Comparison of ENCODE assay signal across 10 cellular contexts in the genomic region with DNA sequence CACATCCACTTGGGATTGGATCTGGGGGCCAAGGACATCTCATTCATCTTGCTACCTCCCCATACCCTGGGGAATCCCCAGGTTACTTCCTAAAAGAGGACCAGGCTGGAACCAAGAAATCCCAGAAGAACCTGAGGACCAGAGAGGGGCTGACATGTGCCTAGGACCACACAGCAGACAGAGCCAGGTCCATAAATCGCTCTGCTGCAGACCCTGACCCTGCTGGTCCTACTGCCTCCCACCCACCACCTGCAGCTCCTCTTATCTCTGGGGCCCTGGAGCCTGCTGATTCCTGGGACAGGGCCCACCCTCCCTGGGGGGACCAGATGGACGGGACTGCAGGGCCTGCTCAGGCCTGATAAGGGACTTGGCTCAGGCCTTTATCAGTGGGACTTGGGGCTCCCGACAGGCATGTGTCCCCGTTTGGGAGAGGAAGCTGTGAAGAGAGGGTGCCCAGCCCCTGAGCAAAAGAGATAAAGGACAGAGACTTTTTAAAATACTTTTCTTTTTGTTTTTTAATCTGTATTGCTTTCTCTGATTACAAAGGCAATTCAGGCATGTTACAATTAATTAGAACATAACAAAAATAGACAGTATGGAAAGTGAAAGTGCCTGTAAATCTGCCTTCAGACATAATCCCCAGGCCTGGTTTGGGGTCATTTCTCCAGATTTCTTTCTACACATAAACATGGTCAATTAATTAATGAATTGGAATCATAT.
DNase-seq lines count a peak whose midpoint lies in the region; ATAC-seq and TF ChIP-seq lines count a peak whose summit lies in the region.
"Had no signal": no experiment of that assay in that cellular context is flagged by ENCODE, and none has a peak within 500 bp of the region (broad histone marks: within the 10 kb centered on the region; RNA-seq: fewer than 3 reads in every experiment).

No MANE protein-coding gene starts in this region.

- H3K36me3 Mint-ChIP-seq in glutamatergic neuron (ENCODE audit: unreplicated experiment) = no peaks in the 10 kb centered on the region

- peak; percentile 11; the same call in 1 of the 2 replicates for TF ChIP-seq RAD21 in SK-N-SH (IDR thresholded peaks at IDR 0.05; ENCODE audit: low read length)

- H3K9ac ChIP-seq in BLaER1 treated with 17β-estradiol and CSF1 and Interleukin-3, amounts not matched to agents 10 nM and 100 nM = peak overlapping the region in 6 of 11 experiments; percentile 6 to 58 (median 26); a peak in 10 of 22 replicates
- no peak overlapping the region for H3K9ac ChIP-seq in SK-N-SH

- peaks cover 1% of the 10 kb centered on the region for H3K9me3 Mint-ChIP-seq in glutamatergic neuron (ENCODE audit: unreplicated experiment)

- H3K4me3 Mint-ChIP-seq in glutamatergic neuron (ENCODE audit: unreplicated experiment) = no peak overlapping the region

- no peaks in the 10 kb centered on the region for H3K9me2 ChIP-seq in SK-N-SH

- no peaks in the 10 kb centered on the region for H3K9me3 ChIP-seq in BLaER1 treated with 17β-estradiol and CSF1 and Interleukin-3, amounts not matched to agents 10 nM and 100 nM (replicated peaks in 1 of 11)
- H3K9me3 ChIP-seq in SK-N-SH (no peaks in the 10 kb centered on the region), osteoblast (ENCODE audit: low read depth, low read length) (no peaks in the 10 kb centered on the region), esophagus squamous epithelium (no peaks in the 10 kb centered on the region)

- POLR2A ChIA-PET in SK-N-SH (lab: Yijun Ruan, JAX) = interaction anchor here (0.7 to 1.1 kb wide), 2 partner anchors 118 to 206 kb away, joined by 3 to 5 read pairs; no protein-coding TSS in a partner anchor

- H3K4me2 ChIP-seq in BLaER1 treated with 17β-estradiol and CSF1 and Interleukin-3, amounts not matched to agents 10 nM and 100 nM = peak overlapping the region; percentile 59 to 83 (median 72)
- H3K4me2 ChIP-seq in SK-N-SH = peak overlapping the region; percentile 35; the same call in 1 of the 2 replicates
- peak overlapping the region; percentile 68 for H3K4me2 ChIP-seq in osteoblast (ENCODE audit: insufficient read depth, low read length)

- H3K27me3 ChIP-seq in BLaER1 treated with 17β-estradiol and CSF1 and Interleukin-3, amounts not matched to agents 10 nM and 100 nM = peaks cover 0 to 6% (median 4%) of the 10 kb centered on the region in 11 experiments; a peak in 16 of 22 replicates
- H3K27me3 ChIP-seq in SK-N-SH (ENCODE audit: insufficient read depth) = no peaks in the 10 kb centered on the region
- no peaks in the 10 kb centered on the region for H3K27me3 ChIP-seq in osteoblast (ENCODE audit: insufficient read depth, low read length)
- H3K27me3 ChIP-seq in esophagus squamous epithelium = no peaks in the 10 kb centered on the region

- 36% methylated on average over 3 of the region's 4 CpGs for WGBS in SK-N-SH (ENCODE audit: low lambda C conversion rate)
- WGBS in esophagus squamous epithelium, 2 donors = 36 to 56% methylated on average over 3 of the region's 4 CpGs

- DNase-seq in SK-N-SH = peak; percentile 80
- DNase-seq in glutamatergic neuron = peak; percentile 22
- DNase-seq in osteoblast (ENCODE audit: insufficient read length, low spot score, missing footprints) = no peak
- DNase-seq in esophagus squamous epithelium (lab: John Stamatoyannopoulos, UW) = no peak
- DNase-seq in nucleus accumbens (lab: John Stamatoyannopoulos, UW) = no peak
- no peak for DNase-seq in HK-2 (ENCODE audit: unreplicated experiment)
- DNase-seq: NCI-H187 treated with DMSO at 0.1 percent for 48 hours; stimulated activated CD4-positive, alpha-beta T cell treated with anti-CD3 and anti-CD28 coated beads, Interleukin-2, amount 100 ng/mL, for 48 hours had no signal

- no peaks in the 10 kb centered on the region for H4K20me1 ChIP-seq in BLaER1 treated with 17β-estradiol and CSF1 and Interleukin-3, amounts not matched to agents 10 nM and 100 nM
- H4K20me1 ChIP-seq in SK-N-SH (ENCODE audit: insufficient read depth) (no peaks in the 10 kb centered on the region), osteoblast (ENCODE audit: insufficient read depth, low read length) (no peaks in the 10 kb centered on the region)

- TF ChIP-seq CTCF in SK-N-SH (IDR thresholded peaks at IDR 0.05) (no peak), glutamatergic neuron (IDR thresholded peaks at IDR 0.05; ENCODE audit: partially characterized antibody, unreplicated experiment) (no peak), osteoblast (IDR thresholded peaks at IDR 0.05; ENCODE audit: extremely low read depth, low read depth, low read length) (no peak), esophagus squamous epithelium (IDR thresholded peaks at IDR 0.05) (no peak)

- intact Hi-C loops in esophagus squamous epithelium (cut with DNase I) = loop anchor here (5.0 kb wide), 1 partner anchor 158 kb away; no protein-coding TSS in a partner anchor

- no peak overlapping the region for H3K27ac Mint-ChIP-seq in glutamatergic neuron (ENCODE audit: unreplicated experiment)

- no peaks in the 10 kb centered on the region for H3K79me2 ChIP-seq in SK-N-SH (ENCODE audit: insufficient read depth)
- no peaks in the 10 kb centered on the region for H3K79me2 ChIP-seq in osteoblast (ENCODE audit: insufficient read depth, low read length)

- peak in 1 of 2 experiments; percentile 82; a peak in 2 of 4 replicates for TF ChIP-seq EP300 in SK-N-SH (IDR thresholded peaks at IDR 0.05; ENCODE audit: borderline replicate concordance in 1 of 2, low read depth in 1 of 2, low read length in 1 of 2)

- peaks cover 20 to 29% (median 23%) of the 10 kb centered on the region in 10 experiments for H3K4me1 ChIP-seq in BLaER1 treated with 17β-estradiol and CSF1 and Interleukin-3, amounts not matched to agents 10 nM and 100 nM
- H3K4me1 ChIP-seq in SK-N-SH (ENCODE audit: control insufficient read depth in 1 of 2, insufficient read depth in 2 of 2, low read depth in 1 of 2, low read length in 1 of 2) (peaks cover 0 to 12% of the 10 kb centered on the region in 2 experiments; a peak in 1 of 4 replicates), osteoblast (ENCODE audit: insufficient read depth, low read length) (no peaks in the 10 kb centered on the region), esophagus squamous epithelium (peaks cover 0 to 14% (median 9%) of the 10 kb centered on the region in 3 donors)

- ATAC-seq in HG03097 (IDR thresholded peaks at IDR 0.05; ENCODE audit: low FRiP score, unreplicated experiment) = no peak

- no peaks in the 10 kb centered on the region for H3K27me3 Mint-ChIP-seq in glutamatergic neuron (ENCODE audit: unreplicated experiment)

- no peaks in the 10 kb centered on the region for H3F3A ChIP-seq in SK-N-SH (replicated peaks; ENCODE audit: insufficient read depth)

- no peak overlapping the region for H3K4me3 ChIP-seq in BLaER1 treated with 17β-estradiol and CSF1 and Interleukin-3, amounts not matched to agents 10 nM and 100 nM
- H3K4me3 ChIP-seq in SK-N-SH (ENCODE audit: low read depth in 2 of 2, low read length in 1 of 2) = no peak overlapping the region
- peak overlapping the region; percentile 11 for H3K4me3 ChIP-seq in osteoblast (ENCODE audit: insufficient read depth, low read length)
- peak overlapping the region in 1 of 4 donors; percentile 3 for H3K4me3 ChIP-seq in esophagus squamous epithelium

- peak overlapping the region in 7 of 11 experiments; percentile 3 to 42 (median 38); a peak in 10 of 22 replicates for H3K27ac ChIP-seq in BLaER1 treated with 17β-estradiol and CSF1 and Interleukin-3, amounts not matched to agents 10 nM and 100 nM
- H3K27ac ChIP-seq in SK-N-SH (ENCODE audit: low read depth in 2 of 2, low read length in 1 of 2) (peak overlapping the region in 1 of 2 experiments; percentile 39; a peak in 2 of 4 replicates), osteoblast (ENCODE audit: low read depth, low read length) (peak overlapping the region; percentile 4), esophagus squamous epithelium (no peak overlapping the region)

- no peaks in the 10 kb centered on the region for H3K4me1 Mint-ChIP-seq in glutamatergic neuron (ENCODE audit: low read depth, unreplicated experiment)

- no peaks in the 10 kb centered on the region for H3K36me3 ChIP-seq in BLaER1 treated with 17β-estradiol and CSF1 and Interleukin-3, amounts not matched to agents 10 nM and 100 nM
- H3K36me3 ChIP-seq in SK-N-SH (replicated peaks in 1 of 2; ENCODE audit: control insufficient read depth in 1 of 2, insufficient read depth in 2 of 2, low read length in 1 of 2) (no peaks in the 10 kb centered on the region), osteoblast (ENCODE audit: insufficient read depth, low read length) (no peaks in the 10 kb centered on the region), esophagus squamous epithelium (no peaks in the 10 kb centered on the region)

- TF ChIP-seq POLR2A in esophagus squamous epithelium (IDR thresholded peaks at IDR 0.05) = no peak

- H2AFZ ChIP-seq in SK-N-SH (ENCODE audit: low read depth) = peak overlapping the region; percentile 52; the same call in 1 of the 2 replicates
- peak overlapping the region; percentile 88 for H2AFZ ChIP-seq in osteoblast (ENCODE audit: low read length)

- CTCF ChIA-PET in SK-N-SH (lab: Yijun Ruan, JAX) = interaction anchor here (0.5 to 1.6 kb wide), 5 partner anchors 15 to 203 kb away, joined by 3 to 5 read pairs (median 3); no protein-coding TSS in a partner anchor

TF ChIP-seq in SK-N-SH, 30 proteins besides CTCF, POLR2A, EP300 and RAD21 (continues in another document):
- peak; percentile 39; the same call in 1 of the 2 replicates for TF ChIP-seq MXI1 (IDR thresholded peaks at IDR 0.05; ENCODE audit: low read depth, low read length)
- no peak for TF ChIP-seq TEAD4 (IDR thresholded peaks at IDR 0.05; ENCODE audit: borderline replicate concordance, insufficient read depth)
- no peak for TF ChIP-seq SIN3A (IDR thresholded peaks at IDR 0.05; ENCODE audit: borderline replicate concordance, low read depth, low read length)
- no peak for TF ChIP-seq SMC3 (IDR thresholded peaks at IDR 0.05; ENCODE audit: low read depth, low read length)
- TF ChIP-seq, protein P1, sequence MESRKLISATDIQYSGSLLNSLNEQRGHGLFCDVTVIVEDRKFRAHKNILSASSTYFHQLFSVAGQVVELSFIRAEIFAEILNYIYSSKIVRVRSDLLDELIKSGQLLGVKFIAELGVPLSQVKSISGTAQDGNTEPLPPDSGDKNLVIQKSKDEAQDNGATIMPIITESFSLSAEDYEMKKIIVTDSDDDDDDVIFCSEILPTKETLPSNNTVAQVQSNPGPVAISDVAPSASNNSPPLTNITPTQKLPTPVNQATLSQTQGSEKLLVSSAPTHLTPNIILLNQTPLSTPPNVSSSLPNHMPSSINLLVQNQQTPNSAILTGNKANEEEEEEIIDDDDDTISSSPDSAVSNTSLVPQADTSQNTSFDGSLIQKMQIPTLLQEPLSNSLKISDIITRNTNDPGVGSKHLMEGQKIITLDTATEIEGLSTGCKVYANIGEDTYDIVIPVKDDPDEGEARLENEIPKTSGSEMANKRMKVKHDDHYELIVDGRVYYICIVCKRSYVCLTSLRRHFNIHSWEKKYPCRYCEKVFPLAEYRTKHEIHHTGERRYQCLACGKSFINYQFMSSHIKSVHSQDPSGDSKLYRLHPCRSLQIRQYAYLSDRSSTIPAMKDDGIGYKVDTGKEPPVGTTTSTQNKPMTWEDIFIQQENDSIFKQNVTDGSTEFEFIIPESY (IDR thresholded peaks at IDR 0.05; ENCODE audit: borderline replicate concordance, low read depth) = no peak
- TF ChIP-seq GATA2 (CRISPR knock-in tag; IDR thresholded peaks at IDR 0.05) = peak; percentile 98
- TF ChIP-seq EZH2phosphoT487 (IDR thresholded peaks at IDR 0.05; ENCODE audit: borderline replicate concordance, low read depth) = no peak

Comparison
In these comparisons a context has a peak if more than half of its experiments do, and no peak if none do; other contexts are left out.
1. H3K27ac ChIP-seq: peak in BLaER1 treated with 17β-estradiol and CSF1 and Interleukin-3, amounts not matched to agents 10 nM and 100 nM (7 of 11) and osteoblast (single experiment); none in esophagus squamous epithelium (0 of 4).
2. DNase-seq: peak in SK-N-SH (single experiment) and glutamatergic neuron (single experiment); none in osteoblast (single experiment), esophagus squamous epithelium (single experiment), nucleus accumbens (0 of 56) and HK-2 (single experiment).
3. Peak in every context shown above with its lines, with median percentiles within 50 percentile points of each other: H3K4me2 ChIP-seq.